1 cellular context compared by ENCODE assay signal in genomic region chr3:43766672-43767465, GRCh38.
A peak's percentile ranks its signal among the peaks of the same experiment; 100 is the strongest.
TF ChIP-seq lines count a peak whose summit lies in the region.

No MANE protein-coding gene starts in this region.

TF ChIP-seq in K562, 482 proteins besides CTCF, POLR2A, EP300 and RAD21 (continued from another document):
- TF ChIP-seq ZBTB40 (IDR thresholded peaks at IDR 0.05) (peak; percentile 76), ZBTB40 (CRISPR knock-in tag; IDR thresholded peaks at IDR 0.05) (no peak), TRIM25 (IDR thresholded peaks at IDR 0.05; ENCODE audit: borderline replicate concordance) (no peak), CHCHD3 (CRISPR knock-in tag; IDR thresholded peaks at IDR 0.05) (no peak), ZNF76 (CRISPR knock-in tag; IDR thresholded peaks at IDR 0.05; ENCODE audit: borderline replicate concordance) (no peak), SOX6 (IDR thresholded peaks at IDR 0.05) (no peak), ZNF316 (IDR thresholded peaks at IDR 0.05) (peak; percentile 13; the same call in 1 of the 2 replicates), HMBOX1 (IDR thresholded peaks at IDR 0.05) (peak; percentile 67; the same call in 1 of the 2 replicates), SP2 (IDR thresholded peaks at IDR 0.05; ENCODE audit: extremely low read depth, low read depth, low read length, poor library complexity, severe bottlenecking) (peak; percentile 10)
